ENCODE assay signal across 1 cellular context in the genomic region with DNA sequence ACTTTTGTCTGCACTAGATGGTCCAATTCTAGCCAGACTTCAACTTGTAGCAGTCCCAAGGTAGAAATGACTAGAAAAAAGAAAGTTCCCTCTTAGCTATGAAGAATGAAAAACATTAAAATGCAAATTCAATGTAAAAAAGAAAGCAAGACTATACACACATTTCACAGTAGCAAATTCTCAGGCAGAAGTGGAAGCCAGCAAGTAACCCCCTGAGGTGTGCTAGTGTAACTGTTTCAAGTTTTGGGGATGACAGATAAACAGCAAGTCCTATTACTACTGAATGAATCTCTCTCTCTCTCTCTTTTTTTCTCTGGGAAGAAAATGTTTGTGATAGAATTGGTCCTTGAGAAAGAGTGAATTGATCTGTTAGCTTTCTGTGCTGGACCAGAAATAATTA.
TF ChIP-seq lines count a peak whose summit lies in the region.

No MANE protein-coding gene starts in this region.

TF ChIP-seq in WTC11, 78 proteins besides CTCF, POLR2A, EP300 and RAD21 (continued from another document):
- TF ChIP-seq, protein P1, sequence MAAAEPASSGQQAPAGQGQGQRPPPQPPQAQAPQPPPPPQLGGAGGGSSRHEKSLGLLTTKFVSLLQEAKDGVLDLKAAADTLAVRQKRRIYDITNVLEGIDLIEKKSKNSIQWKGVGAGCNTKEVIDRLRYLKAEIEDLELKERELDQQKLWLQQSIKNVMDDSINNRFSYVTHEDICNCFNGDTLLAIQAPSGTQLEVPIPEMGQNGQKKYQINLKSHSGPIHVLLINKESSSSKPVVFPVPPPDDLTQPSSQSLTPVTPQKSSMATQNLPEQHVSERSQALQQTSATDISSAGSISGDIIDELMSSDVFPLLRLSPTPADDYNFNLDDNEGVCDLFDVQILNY (CRISPR knock-in tag; IDR thresholded peaks at IDR 0.05): no peak
- TF ChIP-seq, protein P2, sequence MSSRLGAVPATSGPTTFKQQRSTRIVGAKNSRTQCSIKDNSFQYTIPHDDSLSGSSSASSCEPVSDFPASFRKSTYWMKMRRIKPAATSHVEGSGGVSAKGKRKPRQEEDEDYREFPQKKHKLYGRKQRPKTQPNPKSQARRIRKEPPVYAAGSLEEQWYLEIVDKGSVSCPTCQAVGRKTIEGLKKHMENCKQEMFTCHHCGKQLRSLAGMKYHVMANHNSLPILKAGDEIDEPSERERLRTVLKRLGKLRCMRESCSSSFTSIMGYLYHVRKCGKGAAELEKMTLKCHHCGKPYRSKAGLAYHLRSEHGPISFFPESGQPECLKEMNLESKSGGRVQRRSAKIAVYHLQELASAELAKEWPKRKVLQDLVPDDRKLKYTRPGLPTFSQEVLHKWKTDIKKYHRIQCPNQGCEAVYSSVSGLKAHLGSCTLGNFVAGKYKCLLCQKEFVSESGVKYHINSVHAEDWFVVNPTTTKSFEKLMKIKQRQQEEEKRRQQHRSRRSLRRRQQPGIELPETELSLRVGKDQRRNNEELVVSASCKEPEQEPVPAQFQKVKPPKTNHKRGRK (CRISPR knock-in tag; IDR thresholded peaks at IDR 0.05; ENCODE audit: borderline replicate concordance): no peak
- TF ChIP-seq, protein P3, sequence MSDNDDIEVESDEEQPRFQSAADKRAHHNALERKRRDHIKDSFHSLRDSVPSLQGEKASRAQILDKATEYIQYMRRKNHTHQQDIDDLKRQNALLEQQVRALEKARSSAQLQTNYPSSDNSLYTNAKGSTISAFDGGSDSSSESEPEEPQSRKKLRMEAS (CRISPR knock-in tag; IDR thresholded peaks at IDR 0.05): no peak
